In the genomic region with DNA sequence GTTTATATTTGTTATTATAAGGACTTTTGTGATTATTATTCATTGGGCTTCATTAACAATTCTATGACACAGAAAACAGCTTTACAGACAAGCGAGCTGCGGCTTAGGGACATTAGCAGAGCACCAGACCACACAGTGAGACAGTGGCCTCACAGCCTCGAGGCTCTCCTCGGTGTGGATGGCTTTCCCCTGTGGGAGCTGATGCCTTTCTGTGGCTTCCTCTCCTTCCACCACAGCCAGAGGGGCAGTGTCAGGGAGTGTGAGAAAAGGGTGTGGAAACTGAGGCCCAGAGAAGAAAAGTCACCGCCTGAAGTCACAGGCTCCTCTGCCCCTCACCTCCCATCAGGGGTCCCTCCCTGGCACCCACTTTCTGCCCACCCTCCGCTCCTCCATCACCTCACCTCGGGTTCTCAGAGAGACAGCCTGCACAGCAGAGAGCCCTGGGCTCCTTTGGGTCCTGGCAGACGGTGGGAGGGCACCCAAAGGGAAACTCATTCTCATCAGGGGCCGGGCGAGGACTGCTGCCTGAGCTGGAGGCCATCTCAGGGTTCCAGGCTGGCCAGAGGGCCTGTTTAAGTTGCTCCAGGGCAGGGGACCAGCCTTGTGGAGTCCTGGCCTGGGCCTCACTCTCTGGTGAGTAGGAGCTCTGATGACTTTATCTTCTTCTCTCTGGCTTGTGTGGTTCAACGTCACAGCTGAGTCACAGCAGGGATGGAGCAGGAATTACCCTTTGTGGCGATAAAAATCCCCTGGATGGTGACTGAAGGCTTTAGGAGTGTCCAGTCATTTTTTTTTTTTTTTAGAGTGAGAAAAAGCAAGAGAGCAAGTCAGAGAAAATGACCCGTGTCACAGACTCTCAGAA, we compare ENCODE assay signal across 8 cellular contexts. TPM values are rescaled to one million over a fixed set of nuclear protein-coding genes. Genes with fewer than 3 reads are reported as not detected.
DNase-seq lines count a peak whose midpoint lies in the region; ATAC-seq, FAIRE-seq and TF ChIP-seq lines count a peak whose summit lies in the region.

No MANE protein-coding gene starts in this region.

- TF ChIP-seq CTCF in gastroesophageal sphincter (IDR thresholded peaks at IDR 0.05) (no peak), WTC11 (IDR thresholded peaks at IDR 0.05) (no peak)

- H3K27ac ChIP-seq in gastroesophageal sphincter, result peak overlapping the region in 3 of 4 donors; percentile 36 to 59 (median 45)

- CTCF ChIA-PET in WTC11 (lab: Charles Lee), result interaction anchor here (0.9 to 1.5 kb wide), 2 partner anchors 9 to 56 kb away, joined by 3 to 4 read pairs; no protein-coding TSS in a partner anchor

- no peak overlapping the region for H3K4me3 ChIP-seq in gastroesophageal sphincter

- FAIRE-seq in HTR-8/SVneo (lab: Jason Lieb, UNC), result no peak

- no peaks in the 10 kb centered on the region for H3K36me3 ChIP-seq in gastroesophageal sphincter

- TF ChIP-seq EP300 in gastroesophageal sphincter (IDR thresholded peaks at IDR 0.05), result no peak

- WGBS in gastroesophageal sphincter (ENCODE audit: low coverage in 1 of 2), 2 donors, result 40 to 57% methylated on average over 6 to 7 of the region's 13 CpGs

- peaks cover 0 to 61% (median 17%) of the 10 kb centered on the region in 3 donors for H3K4me1 ChIP-seq in gastroesophageal sphincter

- DNase-seq in AG08395 (ENCODE audit: low spot score) (peak; percentile 78), HTR-8/SVneo (ENCODE audit: insufficient read length, low spot score) (peak; percentile 45), NCI-H2171 treated with DMSO at 0.1 percent for 48 hours (lab: John Stamatoyannopoulos, UW) (no peak), WTC11 (ENCODE audit: low spot score) (no peak)
- peak; percentile 88 for DNase-seq in activated CD8-positive, alpha-beta memory T cell treated with anti-CD3 and anti-CD28 coated beads, Interleukin-2, amount 50 U/mL, for 48 hours
- DNase-seq in stimulated activated CD4-positive, alpha-beta T cell treated with anti-CD3 and anti-CD28 coated beads, Interleukin-1b, Interleukin-23, amount 100 ng/mL, for 48 hours, result peak; percentile 92

- peaks cover 22% of the 10 kb centered on the region for H3K27me3 Mint-ChIP-seq in WTC11 (ENCODE audit: low read depth)

- ATAC-seq in GM19467 (IDR thresholded peaks at IDR 0.05; ENCODE audit: unreplicated experiment) (peak; percentile 31), gastroesophageal sphincter (no peak), WTC11 (no peak)

- H3K27ac Mint-ChIP-seq in WTC11, result no peak overlapping the region

- no peaks in the 10 kb centered on the region for H3K9me3 ChIP-seq in gastroesophageal sphincter

- H3K9me3 Mint-ChIP-seq in WTC11, result no peaks in the 10 kb centered on the region

- TF ChIP-seq POLR2A in gastroesophageal sphincter (IDR thresholded peaks at IDR 0.05), result no peak

- POLR2A ChIA-PET in WTC11 (lab: Charles Lee), result interaction anchor here (0.6 to 1.5 kb wide), 2 partner anchors 29 to 53 kb away, joined by 3 to 4 read pairs; no protein-coding TSS in a partner anchor

- peaks cover 50% of the 10 kb centered on the region for H3K4me1 Mint-ChIP-seq in WTC11

- no peak overlapping the region for H3K4me3 Mint-ChIP-seq in WTC11

- no peaks in the 10 kb centered on the region for H3K36me3 Mint-ChIP-seq in WTC11

- H3K27me3 ChIP-seq in gastroesophageal sphincter, result no peaks in the 10 kb centered on the region

TF ChIP-seq in WTC11, 78 proteins besides CTCF, POLR2A, EP300 and RAD21:
- TF ChIP-seq, protein P1, sequence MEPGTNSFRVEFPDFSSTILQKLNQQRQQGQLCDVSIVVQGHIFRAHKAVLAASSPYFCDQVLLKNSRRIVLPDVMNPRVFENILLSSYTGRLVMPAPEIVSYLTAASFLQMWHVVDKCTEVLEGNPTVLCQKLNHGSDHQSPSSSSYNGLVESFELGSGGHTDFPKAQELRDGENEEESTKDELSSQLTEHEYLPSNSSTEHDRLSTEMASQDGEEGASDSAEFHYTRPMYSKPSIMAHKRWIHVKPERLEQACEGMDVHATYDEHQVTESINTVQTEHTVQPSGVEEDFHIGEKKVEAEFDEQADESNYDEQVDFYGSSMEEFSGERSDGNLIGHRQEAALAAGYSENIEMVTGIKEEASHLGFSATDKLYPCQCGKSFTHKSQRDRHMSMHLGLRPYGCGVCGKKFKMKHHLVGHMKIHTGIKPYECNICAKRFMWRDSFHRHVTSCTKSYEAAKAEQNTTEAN (CRISPR knock-in tag; IDR thresholded peaks at IDR 0.05), result no peak
- TF ChIP-seq NR2C2 (CRISPR knock-in tag; IDR thresholded peaks at IDR 0.05) (no peak), ZNF317 (CRISPR knock-in tag; IDR thresholded peaks at IDR 0.05; ENCODE audit: borderline replicate concordance, low read depth) (no peak), MLX (CRISPR knock-in tag; IDR thresholded peaks at IDR 0.05) (no peak), TCF7 (CRISPR knock-in tag; IDR thresholded peaks at IDR 0.05; ENCODE audit: low read depth) (no peak), TP53 (CRISPR knock-in tag; IDR thresholded peaks at IDR 0.05) (no peak), ZNF219 (CRISPR knock-in tag; IDR thresholded peaks at IDR 0.05; ENCODE audit: borderline replicate concordance) (no peak), MYBL2 (CRISPR knock-in tag; IDR thresholded peaks at IDR 0.05) (no peak), ZNF121 (CRISPR knock-in tag; IDR thresholded peaks at IDR 0.05) (no peak), GABPB1 (CRISPR knock-in tag; IDR thresholded peaks at IDR 0.05) (no peak), GTF2I (CRISPR knock-in tag; conservative IDR thresholded peaks at IDR 0.05) (no peak), NR3C1 (CRISPR knock-in tag; conservative IDR thresholded peaks at IDR 0.05; ENCODE audit: low read depth) (no peak)
- TF ChIP-seq, protein P2, sequence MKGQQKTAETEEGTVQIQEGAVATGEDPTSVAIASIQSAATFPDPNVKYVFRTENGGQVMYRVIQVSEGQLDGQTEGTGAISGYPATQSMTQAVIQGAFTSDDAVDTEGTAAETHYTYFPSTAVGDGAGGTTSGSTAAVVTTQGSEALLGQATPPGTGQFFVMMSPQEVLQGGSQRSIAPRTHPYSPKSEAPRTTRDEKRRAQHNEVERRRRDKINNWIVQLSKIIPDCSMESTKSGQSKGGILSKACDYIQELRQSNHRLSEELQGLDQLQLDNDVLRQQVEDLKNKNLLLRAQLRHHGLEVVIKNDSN (CRISPR knock-in tag; IDR thresholded peaks at IDR 0.05), result no peak

RNA-seq across cellular contexts. Expression of gene TRAF1, which starts 0.8 kb away (rescaled TPM):
- 10 to 100 TPM in 1 of 4 donors, 1 to 10 TPM in 3; 1.2 to 14.3 (median 7.1) TPM for total RNA-seq in gastroesophageal sphincter
- 1.8 to 3.1 TPM (median 2.9 TPM) in 3 replicates for total RNA-seq in WTC11 (2021)

RNA-seq across cellular contexts. Expression of gene PHF19, which starts 48.8 kb away (rescaled TPM):
- total RNA-seq in gastroesophageal sphincter (10 to 100 TPM; 27.0 to 82.5 (median 54.3) TPM), WTC11 (2021) (29.3 to 39.0 TPM (median 35.4 TPM) in 3 replicates)

Comparison
In these comparisons a context has a peak if more than half of its experiments do, and no peak if none do; other contexts are left out.
1. DNase-seq: peak in AG08395 (single experiment), HTR-8/SVneo (single experiment), activated CD8-positive, alpha-beta memory T cell treated with anti-CD3 and anti-CD28 coated beads, Interleukin-2, amount 50 U/mL, for 48 hours (single experiment) and stimulated activated CD4-positive, alpha-beta T cell treated with anti-CD3 and anti-CD28 coated beads, Interleukin-1b, Interleukin-23, amount 100 ng/mL, for 48 hours (single experiment); none in NCI-H2171 treated with DMSO at 0.1 percent for 48 hours (single experiment) and WTC11 (single experiment).